In the genomic region with DNA sequence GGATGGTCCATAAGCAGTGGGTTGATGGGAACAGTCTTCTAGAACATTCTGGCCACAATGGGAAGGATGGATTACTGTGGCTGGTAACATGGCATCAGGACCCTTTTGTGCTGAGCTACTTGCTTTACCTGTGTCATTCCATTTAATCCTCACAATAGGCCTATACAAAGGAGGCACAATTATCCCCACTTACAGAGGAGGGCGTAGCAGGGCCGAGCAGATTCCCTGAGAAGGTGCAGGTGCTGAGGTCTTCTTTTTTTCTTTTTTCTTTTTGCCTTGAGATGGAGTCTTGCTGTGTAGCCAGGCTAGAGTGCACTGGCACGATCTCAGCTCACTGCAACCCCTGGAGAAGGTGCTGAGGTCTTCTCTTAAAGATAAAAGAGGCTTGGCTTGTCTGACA, we compare ENCODE assay signal across 17 cellular contexts. TPM values are rescaled to one million over a fixed set of nuclear protein-coding genes. Genes with fewer than 3 reads are reported as not detected.
DNase-seq lines count a peak whose midpoint lies in the region; ATAC-seq and TF ChIP-seq lines count a peak whose summit lies in the region.
"Had no signal": no experiment of that assay in that cellular context is flagged by ENCODE, and none has a peak within 500 bp of the region (broad histone marks: within the 10 kb centered on the region; RNA-seq: fewer than 3 reads in every experiment).

No MANE protein-coding gene starts in this region.

- H3K27me3 ChIP-seq in mesendoderm (ENCODE audit: insufficient read depth, low read length, poor library complexity) (no peaks in the 10 kb centered on the region), foreskin keratinocyte (peaks cover 7% of the 10 kb centered on the region)
- H3K27me3 ChIP-seq: BLaER1 treated with 17β-estradiol and CSF1 and Interleukin-3, amounts not matched to agents 10 nM and 100 nM had no signal

- H3K56ac ChIP-seq in mesendoderm (ENCODE audit: low read length): no peak overlapping the region

- H3K4me3 ChIP-seq in mesendoderm (ENCODE audit: low read length): no peak overlapping the region
- H3K4me3 ChIP-seq: BLaER1 treated with 17β-estradiol and CSF1 and Interleukin-3, amounts not matched to agents 10 nM and 100 nM; GM12878; GM23248; HAP-1 had no signal

- H2BK120ac ChIP-seq in mesendoderm (ENCODE audit: low read depth, low read length): no peak overlapping the region

- H3K4me2 ChIP-seq in mesendoderm (ENCODE audit: low read length): no peak overlapping the region
- H3K4me2 ChIP-seq: BLaER1 treated with 17β-estradiol and CSF1 and Interleukin-3, amounts not matched to agents 10 nM and 100 nM had no signal

- H3K9ac ChIP-seq in mesendoderm (ENCODE audit: low read length): no peak overlapping the region
- H3K9ac ChIP-seq: BLaER1 treated with 17β-estradiol and CSF1 and Interleukin-3, amounts not matched to agents 10 nM and 100 nM; GM23248 had no signal

- no peak overlapping the region for H2BK15ac ChIP-seq in mesendoderm (replicated peaks; ENCODE audit: low read depth)

- H3K36me3 ChIP-seq in mesendoderm (ENCODE audit: control insufficient read depth, insufficient read depth, low read length): no peaks in the 10 kb centered on the region
- H3K36me3 ChIP-seq: BLaER1 treated with 17β-estradiol and CSF1 and Interleukin-3, amounts not matched to agents 10 nM and 100 nM; HAP-1 had no signal

- H3K4ac ChIP-seq in mesendoderm (ENCODE audit: low read depth, low read length): no peak overlapping the region

- no peak overlapping the region for H2AK5ac ChIP-seq in mesendoderm (ENCODE audit: low read length)

- no peaks in the 10 kb centered on the region for H3K79me2 ChIP-seq in mesendoderm (ENCODE audit: control insufficient read depth, insufficient read depth, low read length)

- no peak overlapping the region for H3K23ac ChIP-seq in mesendoderm (ENCODE audit: low read length)

- H3K4me1 ChIP-seq in mesendoderm (ENCODE audit: control insufficient read depth, low read depth, low read length): no peaks in the 10 kb centered on the region
- no peaks in the 10 kb centered on the region for H3K4me1 ChIP-seq in foreskin keratinocyte
- H3K4me1 ChIP-seq: BLaER1 treated with 17β-estradiol and CSF1 and Interleukin-3, amounts not matched to agents 10 nM and 100 nM; HAP-1 had no signal

- WGBS in mesendoderm (ENCODE audit: extremely low coverage, insufficient coverage, low lambda C conversion rate): no CpG with 5 or more reads among the region's 3 CpGs

- no peaks in the 10 kb centered on the region for H3K79me1 ChIP-seq in mesendoderm (ENCODE audit: low read length)

- no peak for TF ChIP-seq CTCF in foreskin keratinocyte (conservative IDR thresholded peaks at IDR 0.05)

- H4K8ac ChIP-seq in mesendoderm (ENCODE audit: low read depth, low read length): no peak overlapping the region

- ATAC-seq in HG02885 (IDR thresholded peaks at IDR 0.05; ENCODE audit: poor library complexity, unreplicated experiment) (no peak), foreskin keratinocyte (no peak), left lobe of liver (no peak)
- ATAC-seq: GM12878, HepG2 had no signal

- DNase-seq in COR-L47 (lab: John Stamatoyannopoulos, UW): peak; percentile 31
- DNase-seq in NCI-H1930 (lab: John Stamatoyannopoulos, UW): peak; percentile 0 to 9
- DNase-seq in NCI-H748 treated with DMSO at 0.1 percent for 48 hours (lab: John Stamatoyannopoulos, UW): peak; percentile 20
- peak; percentile 31 for DNase-seq in mesendoderm
- no peak for DNase-seq in foreskin keratinocyte
- no peak for DNase-seq in left lobe of liver (ENCODE audit: low spot score)
- DNase-seq: ACHN; CD4-positive, CD25-positive, alpha-beta regulatory T cell; DMS79; GM23248 had no signal

- H3K27ac ChIP-seq in mesendoderm (ENCODE audit: low read depth, low read length): no peak overlapping the region
- no peak overlapping the region for H3K27ac ChIP-seq in foreskin keratinocyte
- H3K27ac ChIP-seq: BLaER1 treated with 17β-estradiol and CSF1 and Interleukin-3, amounts not matched to agents 10 nM and 100 nM; GM23248 had no signal

- H4K5ac ChIP-seq in mesendoderm (ENCODE audit: low read length): no peak overlapping the region

- no peak overlapping the region for H3K18ac ChIP-seq in mesendoderm (ENCODE audit: low read length)

- no peak overlapping the region for H2BK5ac ChIP-seq in mesendoderm (ENCODE audit: low read length)

RNA-seq across cellular contexts. Expression of gene LRRC30, which starts 6.7 kb away (rescaled TPM):
- not detected for polyA plus RNA-seq in mesendoderm (2013, experiment 1 of 2)
- polyA plus RNA-seq in mesendoderm (2013, experiment 2 of 2): not detected
- not detected in 2 replicates for total RNA-seq in foreskin keratinocyte
- not detected in 2 replicates for polyA plus RNA-seq in foreskin keratinocyte
- not detected for total RNA-seq in left lobe of liver
- total RNA-seq: A172; CD4-positive, CD25-positive, alpha-beta regulatory T cell; G401; GM12878; GM23248; HepG2 had no signal
- polyA plus RNA-seq: CD4-positive, CD25-positive, alpha-beta regulatory T cell; GM12878; GM23248; HepG2 had no signal

Comparison
In these comparisons a context has a peak if more than half of its experiments do, and no peak if none do; other contexts are left out.
1. DNase-seq: peak in COR-L47 (single experiment), NCI-H1930 (2 of 2), NCI-H748 treated with DMSO at 0.1 percent for 48 hours (single experiment) and mesendoderm (single experiment); none in foreskin keratinocyte (0 of 2) and left lobe of liver (single experiment).